9 cellular contexts compared by ENCODE assay signal in genomic region chr16:4800290-4801041, GRCh38. TPM values are rescaled to one million over a fixed set of nuclear protein-coding genes. Genes with fewer than 3 reads are reported as not detected.
A peak's percentile ranks its signal among the peaks of the same experiment; 100 is the strongest.
DNase-seq lines count a peak whose midpoint lies in the region; ATAC-seq and TF ChIP-seq lines count a peak whose summit lies in the region.
"Had no signal": no experiment of that assay in that cellular context is flagged by ENCODE, and none has a peak within 500 bp of the region (broad histone marks: within the 10 kb centered on the region; RNA-seq: fewer than 3 reads in every experiment).

No MANE protein-coding gene starts in this region.

- no peaks in the 10 kb centered on the region for H3K9me3 ChIP-seq in CD4-positive, CD25-positive, alpha-beta regulatory T cell (ENCODE audit: control insufficient read depth in 2 of 2, low read length in 2 of 2)

- TF ChIP-seq CTCF in GM20000 (IDR thresholded peaks at IDR 0.05; ENCODE audit: extremely low read depth, missing control alignments) (no peak), activated B cell treated with CpG ODN at 0.5 μM for 24 hours (IDR thresholded peaks at IDR 0.05) (no peak)

- H3K9me3 Mint-ChIP-seq in CD4-positive, CD25-positive, alpha-beta regulatory T cell: no peaks in the 10 kb centered on the region
- no peaks in the 10 kb centered on the region for H3K9me3 Mint-ChIP-seq in activated B cell treated with CpG ODN at 0.5 μM for 24 hours

- H3K27me3 ChIP-seq in CD4-positive, CD25-positive, alpha-beta regulatory T cell (ENCODE audit: control insufficient read depth, insufficient read depth, low read length): no peaks in the 10 kb centered on the region

- no peak for ATAC-seq in CD4-positive, CD25-positive, alpha-beta regulatory T cell (ENCODE audit: low read depth in 2 of 2)
- no peak for ATAC-seq in activated B cell treated with CpG ODN at 0.5 μM for 24 hours (ENCODE audit: low read depth)
- no peak for ATAC-seq in GM21737 (IDR thresholded peaks at IDR 0.05; ENCODE audit: unreplicated experiment)

- no peak overlapping the region for H3K27ac ChIP-seq in CD4-positive, CD25-positive, alpha-beta regulatory T cell (ENCODE audit: insufficient read depth, low read length, poor library complexity, severe bottlenecking)

- intact Hi-C loops in activated B cell treated with CpG ODN at 0.5 μM for 24 hours (cut with micrococcal nuclease): no loop called here

- peak overlapping the region; percentile 79 to 86 (median 86) for H3K27ac Mint-ChIP-seq in CD4-positive, CD25-positive, alpha-beta regulatory T cell
- peak overlapping the region; percentile 65 for H3K27ac Mint-ChIP-seq in activated B cell treated with CpG ODN at 0.5 μM for 24 hours

- POLR2A ChIA-PET in activated B cell treated with CpG ODN at 0.5 μM for 24 hours (lab: Charles Lee): interaction anchor here (1.3 to 1.6 kb wide), 2 partner anchors 66 to 184 kb away, joined by 3 to 6 read pairs; partner anchors contain the start of genes ANKS3 and DNAAF8

- H3K4me1 ChIP-seq in CD4-positive, CD25-positive, alpha-beta regulatory T cell (ENCODE audit: control insufficient read depth, insufficient read depth, low read length, poor library complexity, severe bottlenecking): peaks cover 21% of the 10 kb centered on the region

- H3K4me3 Mint-ChIP-seq in CD4-positive, CD25-positive, alpha-beta regulatory T cell: peak overlapping the region in 3 of 4 donors; percentile 30 to 69 (median 69)
- H3K4me3 Mint-ChIP-seq in activated B cell treated with CpG ODN at 0.5 μM for 24 hours: peak overlapping the region; percentile 70

- H3K36me3 Mint-ChIP-seq in CD4-positive, CD25-positive, alpha-beta regulatory T cell: no peaks in the 10 kb centered on the region
- peaks cover 13% of the 10 kb centered on the region for H3K36me3 Mint-ChIP-seq in activated B cell treated with CpG ODN at 0.5 μM for 24 hours (ENCODE audit: low read depth)

- peaks cover 6% of the 10 kb centered on the region for H3K36me3 ChIP-seq in CD4-positive, CD25-positive, alpha-beta regulatory T cell (ENCODE audit: control insufficient read depth, insufficient read depth, low read length)

- no peak overlapping the region for H3K4me3 ChIP-seq in CD4-positive, CD25-positive, alpha-beta regulatory T cell (ENCODE audit: low read depth, low read length)

- DNase-seq in CD4-positive, CD25-positive, alpha-beta regulatory T cell: peak in 1 of 3 donors; percentile 14
- DNase-seq in GM20000 (ENCODE audit: low spot score) (peak; percentile 75), activated B cell treated with CpG ODN at 0.5 μM for 24 hours (no peak), kidney tubule cell (ENCODE audit: low spot score) (peak; percentile 4), ureter (ENCODE audit: low spot score) (peak; percentile 83)
- DNase-seq in stimulated activated CD4-positive, alpha-beta T cell treated with anti-CD3 and anti-CD28 coated beads, Interleukin-15, amount 100 ng/mL, for 24 hours: no peak
- no peak for DNase-seq in stimulated activated CD4-positive, alpha-beta T cell treated with anti-CD3 and anti-CD28 coated beads, Interleukin-2, amount 100 ng/mL, for 48 hours

- no peaks in the 10 kb centered on the region for H3K27me3 Mint-ChIP-seq in CD4-positive, CD25-positive, alpha-beta regulatory T cell
- no peaks in the 10 kb centered on the region for H3K27me3 Mint-ChIP-seq in activated B cell treated with CpG ODN at 0.5 μM for 24 hours

- H3K4me1 Mint-ChIP-seq in CD4-positive, CD25-positive, alpha-beta regulatory T cell: peaks cover 0 to 26% (median 6%) of the 10 kb centered on the region in 4 donors
- peaks cover 25% of the 10 kb centered on the region for H3K4me1 Mint-ChIP-seq in activated B cell treated with CpG ODN at 0.5 μM for 24 hours

- CTCF ChIA-PET in activated B cell treated with CpG ODN at 0.5 μM for 24 hours (lab: Charles Lee): no interaction called here

RNA-seq across cellular contexts. Expression of gene ROGDI, which starts 2.0 kb away (rescaled TPM):
- total RNA-seq in CD4-positive, CD25-positive, alpha-beta regulatory T cell: 15.9 TPM
- 1 to 10 TPM; 4.6 to 8.2 (median 7.0) TPM for polyA plus RNA-seq in CD4-positive, CD25-positive, alpha-beta regulatory T cell
- total RNA-seq in activated B cell treated with CpG ODN at 0.5 μM for 24 hours (5.4 and 6.8 TPM in 2 replicates), ureter (35.5 TPM)

RNA-seq across cellular contexts. Expression of gene SMIM22, which starts 5.3 kb away (rescaled TPM):
- total RNA-seq in CD4-positive, CD25-positive, alpha-beta regulatory T cell: not detected
- polyA plus RNA-seq in CD4-positive, CD25-positive, alpha-beta regulatory T cell: not detected
- total RNA-seq in activated B cell treated with CpG ODN at 0.5 μM for 24 hours: not detected in 2 replicates
- total RNA-seq in ureter: 225 TPM

RNA-seq across cellular contexts. Expression of gene SEPTIN12, which starts 12.3 kb away (rescaled TPM):
- 0.27 TPM for total RNA-seq in CD4-positive, CD25-positive, alpha-beta regulatory T cell
- not detected for polyA plus RNA-seq in CD4-positive, CD25-positive, alpha-beta regulatory T cell
- total RNA-seq in activated B cell treated with CpG ODN at 0.5 μM for 24 hours (not detected in 2 replicates), ureter (not detected)
- polyA plus RNA-seq: adipose tissue had no signal

RNA-seq across cellular contexts. Expression of gene ZNF500, which starts 33.5 kb away (rescaled TPM):
- total RNA-seq in CD4-positive, CD25-positive, alpha-beta regulatory T cell: 12.3 TPM
- 10 to 100 TPM in 2 of 4 donors, 1 to 10 TPM in 2; 4.5 to 16.9 (median 12.1) TPM for polyA plus RNA-seq in CD4-positive, CD25-positive, alpha-beta regulatory T cell
- total RNA-seq in activated B cell treated with CpG ODN at 0.5 μM for 24 hours (14.3 and 19.1 TPM in 2 replicates), ureter (22.5 TPM)

RNA-seq across cellular contexts. Expression of gene GLYR1, which starts 46.6 kb away (rescaled TPM):
- 114 TPM for total RNA-seq in CD4-positive, CD25-positive, alpha-beta regulatory T cell
- polyA plus RNA-seq in CD4-positive, CD25-positive, alpha-beta regulatory T cell: 10 to 100 TPM; 29.4 to 38.6 (median 33.2) TPM
- 138 and 156 TPM in 2 replicates for total RNA-seq in activated B cell treated with CpG ODN at 0.5 μM for 24 hours
- 120 TPM for total RNA-seq in ureter

Comparison
In these comparisons a context has a peak if more than half of its experiments do, and no peak if none do; other contexts are left out.
1. DNase-seq: peak in GM20000 (single experiment), kidney tubule cell (single experiment) and ureter (single experiment); none in activated B cell treated with CpG ODN at 0.5 μM for 24 hours (single experiment), stimulated activated CD4-positive, alpha-beta T cell treated with anti-CD3 and anti-CD28 coated beads, Interleukin-15, amount 100 ng/mL, for 24 hours (single experiment) and stimulated activated CD4-positive, alpha-beta T cell treated with anti-CD3 and anti-CD28 coated beads, Interleukin-2, amount 100 ng/mL, for 48 hours (0 of 2).
2. RNA of gene SMIM22, which starts 5.3 kb away (total RNA-seq): 225 TPM in ureter (single experiment); not detected in CD4-positive, CD25-positive, alpha-beta regulatory T cell (single experiment) and not detected in activated B cell treated with CpG ODN at 0.5 μM for 24 hours; every median in the first group is over 100 times any median in the second.